ENCODE assay signal across 8 cellular contexts in the genomic region with DNA sequence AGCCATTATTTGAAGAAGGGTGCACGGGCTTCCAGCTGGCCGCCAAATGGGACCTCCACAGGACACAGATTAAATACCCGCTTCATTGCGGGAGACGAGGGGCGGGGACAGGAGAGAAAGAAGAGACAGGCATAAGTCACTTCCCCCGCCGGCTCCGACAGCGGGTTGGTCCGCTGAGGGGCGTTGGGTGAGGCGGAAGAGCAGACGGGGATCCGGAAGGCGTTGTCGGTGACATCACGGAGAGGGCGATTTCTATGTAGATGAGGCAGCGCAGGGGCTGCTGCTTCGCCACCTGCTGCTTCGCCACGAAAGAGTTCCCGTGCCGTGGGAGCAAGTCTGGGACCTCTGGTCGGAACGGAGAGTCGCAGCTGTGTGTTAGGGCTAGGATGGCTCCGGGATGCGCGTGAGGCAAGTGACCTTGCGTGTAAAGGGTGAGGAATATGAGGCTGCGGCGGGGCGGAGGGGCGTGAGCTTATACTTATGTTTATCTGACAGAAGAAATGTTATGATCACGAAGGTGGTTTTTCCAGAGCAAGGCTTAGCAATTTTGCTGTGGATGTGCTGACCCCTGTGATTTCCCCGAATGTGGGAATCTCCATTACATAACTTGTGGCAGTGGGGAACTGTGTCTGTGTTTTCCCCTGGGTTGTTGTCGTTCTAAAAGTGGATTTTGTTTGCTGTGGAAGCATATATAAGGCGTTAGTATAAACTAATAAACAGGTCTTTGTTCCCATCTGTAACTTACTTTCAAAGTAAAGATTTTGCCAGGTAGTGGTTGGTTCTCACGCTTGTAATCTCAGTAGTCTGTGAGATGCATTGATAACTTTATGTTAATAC. TPM values are rescaled to one million over a fixed set of nuclear protein-coding genes. Genes with fewer than 3 reads are reported as not detected.
A peak's percentile ranks its signal among the peaks of the same experiment; 100 is the strongest.
DNase-seq lines count a peak whose midpoint lies in the region; ATAC-seq and TF ChIP-seq lines count a peak whose summit lies in the region.
"Not testable (repeated sequence)": the region's sequence is repeated elsewhere in the genome, so short reads cannot be mapped to it uniquely, and the experiment has no call there.

No MANE protein-coding gene starts in this region.

- not testable (repeated sequence) for H3K36me3 ChIP-seq in ascending aorta

- H3K9me3 Mint-ChIP-seq in progenitor cell of endocrine pancreas (ENCODE audit: low read depth); type B pancreatic cell: not testable (repeated sequence)

- not testable (repeated sequence) for H3K27me3 ChIP-seq in ascending aorta; right cardiac atrium (ENCODE audit: control insufficient read depth, insufficient read depth)

- intact Hi-C loops in ascending aorta (cut with DNase I); right cardiac atrium (cut with DNase I): not testable (repeated sequence)

- not testable (repeated sequence) for H3K27me3 Mint-ChIP-seq in progenitor cell of endocrine pancreas, type B pancreatic cell

- H3K4me3 Mint-ChIP-seq in progenitor cell of endocrine pancreas (ENCODE audit: low read depth) (peak overlapping the region; percentile 92), type B pancreatic cell (peak overlapping the region; percentile 97)

- DNase-seq in NCI-H187 treated with DMSO at 0.1 percent for 48 hours (lab: John Stamatoyannopoulos, UW): peak; percentile 65
- DNase-seq in T-helper 9 cell: peak; percentile 82
- peak; percentile 70 to 97 for DNase-seq in ascending aorta (ENCODE audit: low spot score in 2 of 2)
- DNase-seq in right cardiac atrium: peak; percentile 91 to 96 (median 95)
- DNase-seq in progenitor cell of endocrine pancreas (ENCODE audit: low spot score, unreplicated experiment): peak; percentile 51
- peak; percentile 84 for DNase-seq in type B pancreatic cell (ENCODE audit: extremely low spot score, unreplicated experiment)

- peaks cover 21% of the 10 kb centered on the region for H3K4me1 Mint-ChIP-seq in progenitor cell of endocrine pancreas (ENCODE audit: low read depth)
- H3K4me1 Mint-ChIP-seq in type B pancreatic cell (ENCODE audit: unreplicated experiment): peaks cover 13% of the 10 kb centered on the region

- TF ChIP-seq CTCF in ascending aorta (IDR thresholded peaks at IDR 0.05); progenitor cell of endocrine pancreas (IDR thresholded peaks at IDR 0.05; ENCODE audit: unreplicated experiment); type B pancreatic cell (conservative IDR thresholded peaks at IDR 0.05): not testable (repeated sequence)

- peak overlapping the region; percentile 100 for H3K27ac Mint-ChIP-seq in progenitor cell of endocrine pancreas
- peak overlapping the region; percentile 99 for H3K27ac Mint-ChIP-seq in type B pancreatic cell

- WGBS in right cardiac atrium: under 1% methylated on average over 40 of the region's 41 CpGs

- ATAC-seq in GM18517 (IDR thresholded peaks at IDR 0.05; ENCODE audit: unreplicated experiment) (peak; percentile 87), HG02973 (IDR thresholded peaks at IDR 0.05; ENCODE audit: unreplicated experiment) (peak; percentile 86), right cardiac atrium (peak; percentile 98)

- H3K27ac ChIP-seq in ascending aorta (peak overlapping the region; percentile 86 to 91), right cardiac atrium (ENCODE audit: low read length) (peak overlapping the region; percentile 71)

- H3K4me3 ChIP-seq in ascending aorta (peak overlapping the region; percentile 61 to 70), right cardiac atrium (ENCODE audit: low read length) (peak overlapping the region; percentile 52)

- H3K9me3 ChIP-seq in ascending aorta; right cardiac atrium (ENCODE audit: control insufficient read depth, low read length): not testable (repeated sequence)

- H3K36me3 Mint-ChIP-seq in progenitor cell of endocrine pancreas (ENCODE audit: insufficient read depth); type B pancreatic cell: not testable (repeated sequence)

- not testable (repeated sequence) for H3K4me1 ChIP-seq in ascending aorta; right cardiac atrium (ENCODE audit: control insufficient read depth, insufficient read depth, low read length)

RNA-seq across cellular contexts. Expression of gene PPIAL4C, which starts 52.9 kb away (rescaled TPM):
- total RNA-seq in ascending aorta: not detected
- not detected for total RNA-seq in right cardiac atrium
- not detected for polyA plus RNA-seq in right cardiac atrium
- not detected in 2 replicates for total RNA-seq in progenitor cell of endocrine pancreas
- not detected in 2 replicates for total RNA-seq in type B pancreatic cell (ENCODE audit: low replicate concordance)

Comparison
In these comparisons a context has a peak if more than half of its experiments do, and no peak if none do; other contexts are left out.
1. Peak in every context shown above with its lines: DNase-seq, ATAC-seq, H3K4me3 ChIP-seq and H3K27ac ChIP-seq.